Comparison of ENCODE assay signal across 22 cellular contexts in genomic region chr20:39670987-39671386, GRCh38.
"Had no signal": no experiment of that assay in that cellular context is flagged by ENCODE, and none has a peak within 500 bp of the region (broad histone marks: within the 10 kb centered on the region; RNA-seq: fewer than 3 reads in every experiment).

No MANE protein-coding gene starts in this region.

- H3K27ac ChIP-seq: body of pancreas, cardiac muscle cell, esophagus squamous epithelium, gastroesophageal sphincter, neutrophil, ovary, prostate gland, thoracic aorta, upper lobe of left lung, VCaP had no signal

- H3K36me3 ChIP-seq: cardiac muscle cell, esophagus squamous epithelium, gastroesophageal sphincter, neutrophil, ovary, prostate gland, thoracic aorta, upper lobe of left lung had no signal

- DNase-seq: activated CD4-positive, alpha-beta T cell treated with anti-CD3 and anti-CD28 coated beads for 1 hour; activated CD4-positive, alpha-beta T cell treated with anti-CD3 and anti-CD28 coated beads, Interleukin-2, amount 50 U/mL, for 1 hour; activated CD8-positive, alpha-beta T cell treated with anti-CD3 and anti-CD28 coated beads, Interleukin-2, amount 10 ng/mL, durations not matched to agents 7 days and 5 days; activated gamma-delta T cell; anterior cingulate cortex; body of pancreas; cortex of kidney; endodermal cell; esophagus squamous epithelium; head of caudate nucleus; hypothalamus; ovary; stimulated activated CD4-positive, alpha-beta T cell treated with anti-CD3 and anti-CD28 coated beads, Interleukin-2, amount 100 ng/mL, for 48 hours; stimulated activated CD8-positive, alpha-beta memory T cell treated with anti-CD3 and anti-CD28 coated beads, Interleukin-4, amount 100 ng/mL, for 48 hours; stimulated activated naive CD4-positive, alpha-beta T cell treated with Interleukin-2 at 50 U/mL for 16 hours; upper lobe of left lung had no signal

- H3K4me3 ChIP-seq: body of pancreas, cardiac muscle cell, esophagus squamous epithelium, gastroesophageal sphincter, ovary, prostate gland, thoracic aorta, upper lobe of left lung had no signal

- H3K4me1 ChIP-seq: body of pancreas, gastroesophageal sphincter, prostate gland, upper lobe of left lung had no signal

- H3K9me3 ChIP-seq: body of pancreas, esophagus squamous epithelium, gastroesophageal sphincter, neutrophil, ovary, prostate gland, thoracic aorta, upper lobe of left lung had no signal

- ATAC-seq: activated CD8-positive, alpha-beta T cell treated with anti-CD3 and anti-CD28 coated beads, Interleukin-2, amount 10 ng/mL, durations not matched to agents 7 days and 5 days; body of pancreas; gastroesophageal sphincter had no signal

- H3K27me3 ChIP-seq: body of pancreas, cardiac muscle cell, esophagus squamous epithelium, gastroesophageal sphincter, neutrophil, ovary, upper lobe of left lung had no signal
